1 cellular context compared by ENCODE assay signal in the genomic region with DNA sequence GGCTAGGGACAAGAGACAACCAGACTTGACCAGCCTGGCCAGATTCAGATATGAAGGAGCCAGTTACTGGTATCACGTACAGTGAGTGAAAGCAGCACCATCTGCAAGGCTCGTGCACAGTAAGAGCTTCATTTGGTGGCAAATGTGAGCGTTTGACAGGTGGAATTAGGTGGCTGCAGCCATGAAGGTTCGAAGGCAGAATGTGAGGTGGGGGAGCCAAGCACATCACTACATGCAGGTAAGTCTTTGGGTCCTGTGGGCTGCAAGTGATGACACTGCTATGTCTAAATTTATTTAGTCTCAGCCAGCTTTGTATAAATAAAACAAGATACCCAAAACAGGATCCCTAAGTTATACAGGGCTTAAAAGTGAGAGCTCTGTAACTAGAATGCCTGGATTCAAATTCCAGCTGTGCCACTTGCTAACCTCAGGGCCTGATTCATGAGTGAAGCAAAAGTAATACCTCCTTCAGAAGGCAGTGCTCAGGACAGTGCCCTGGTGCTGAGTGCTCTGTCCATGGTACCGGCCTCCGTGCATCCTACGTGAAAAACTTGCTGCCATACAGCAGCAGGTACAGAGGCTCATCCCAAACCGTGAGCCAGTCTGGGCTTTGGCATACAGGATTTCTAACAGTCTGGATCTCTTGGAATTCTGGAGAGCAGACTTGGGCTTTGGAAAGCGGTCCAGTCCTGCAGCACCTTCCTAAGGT.
TF ChIP-seq lines count a peak whose summit lies in the region.

No MANE protein-coding gene starts in this region.

TF ChIP-seq in H1, 55 proteins besides CTCF, POLR2A, EP300 and RAD21:
- TF ChIP-seq SAP30 (IDR thresholded peaks at IDR 0.05; ENCODE audit: insufficient read depth, insufficient replicate concordance, low read length) (peak; percentile 47), JUND (IDR thresholded peaks at IDR 0.05; ENCODE audit: low read length) (no peak), SIN3A (conservative IDR thresholded peaks at IDR 0.05 in 1 of 2, IDR thresholded peaks at IDR 0.05 in 1 of 2; ENCODE audit: low read depth in 1 of 2, low read length in 2 of 2) (peak; percentile 91 to 94; a peak in 3 of 4 replicates)
